8 cellular contexts compared by ENCODE assay signal in the genomic region with DNA sequence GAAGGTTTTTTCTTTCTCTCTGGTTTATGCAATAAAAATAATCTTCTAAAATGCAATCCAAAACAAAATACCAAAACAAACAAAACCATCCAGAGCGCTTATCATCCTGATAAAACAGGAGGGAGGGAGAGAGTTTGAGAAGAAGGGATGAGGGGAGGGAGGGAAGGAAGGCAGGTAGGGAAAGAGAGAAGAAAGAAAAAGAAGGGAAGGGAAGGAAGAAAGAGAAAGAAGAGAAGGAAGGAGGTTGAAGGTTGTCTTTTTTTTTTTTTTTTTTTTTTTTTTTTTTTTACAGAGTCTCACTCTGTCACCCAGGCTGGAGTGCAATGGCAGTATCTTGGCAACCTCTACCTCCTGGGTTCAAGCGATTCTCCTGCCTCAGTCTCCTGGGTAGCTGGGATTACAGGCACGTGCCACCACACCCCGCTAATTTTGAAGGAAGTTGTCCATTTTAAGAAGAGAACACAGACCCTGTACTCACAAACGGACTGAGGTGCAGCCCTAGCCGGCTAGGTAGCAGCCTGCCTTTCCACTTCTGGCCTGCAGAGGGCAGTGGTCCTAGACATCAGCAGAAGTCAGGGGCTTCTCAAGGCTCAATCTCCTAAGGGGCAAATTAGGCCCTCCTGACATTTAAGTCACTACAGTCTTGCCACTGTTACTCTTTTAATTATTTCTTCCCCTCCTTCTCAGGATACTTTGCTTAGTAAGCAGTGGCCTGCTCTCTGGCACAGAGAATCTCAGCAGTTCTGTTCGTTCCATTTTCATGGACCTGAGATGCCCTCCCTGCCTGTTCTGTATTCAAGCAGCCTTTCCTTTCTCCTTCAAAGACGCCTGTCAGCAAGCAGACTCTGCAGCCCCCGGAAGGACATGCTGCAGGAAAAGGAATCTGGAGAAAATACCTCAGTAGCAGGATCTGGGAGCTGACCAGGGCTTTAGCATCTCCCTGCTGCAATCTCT.
DNase-seq lines count a peak whose midpoint lies in the region; ATAC-seq and TF ChIP-seq lines count a peak whose summit lies in the region.

No MANE protein-coding gene starts in this region.

- DNase-seq in A673 (ENCODE audit: low spot score) (peak; percentile 71), NCI-H345 (lab: John Stamatoyannopoulos, UW) (peak; percentile 75), dermis microvascular lymphatic vessel endothelial cell (ENCODE audit: low read depth in 2 of 2) (peak; percentile 32 to 74), lung (ENCODE audit: low spot score) (peak; percentile 68)
- peak; percentile 91 for DNase-seq in activated CD4-positive, alpha-beta T cell treated with anti-CD3 and anti-CD28 coated beads, Interleukin-2, amount 10 ng/mL, durations not matched to agents 24 days and 14 days
- peak; percentile 17 for DNase-seq in stimulated activated CD8-positive, alpha-beta memory T cell treated with anti-CD3 and anti-CD28 coated beads, Interleukin-15, amount 100 ng/mL, for 24 hours (ENCODE audit: low read depth)

- CTCF ChIA-PET in A673 (lab: Charles Lee), result no interaction called here

- 24 to 27% methylated on average over 9 of the region's 9 CpGs for WGBS in lung, 2 donors

- H3K27ac ChIP-seq in A673 (ENCODE audit: low read depth, low read length, poor library complexity, severe bottlenecking) (no peak overlapping the region), lung (ENCODE audit: low read depth in 1 of 2, low read length in 1 of 2) (no peak overlapping the region)

- H3K36me3 ChIP-seq in A673 (ENCODE audit: insufficient read depth, low read length, poor library complexity, severe bottlenecking), result no peaks in the 10 kb centered on the region
- no peaks in the 10 kb centered on the region for H3K36me3 ChIP-seq in lung (ENCODE audit: control insufficient read depth in 2 of 2, insufficient read depth in 2 of 2, low read length in 2 of 2)

- peaks cover 4% of the 10 kb centered on the region for H3K4me1 Mint-ChIP-seq in activated CD4-positive, alpha-beta T cell treated with anti-CD3 and anti-CD28 coated beads, Interleukin-2, amount 10 ng/mL, durations not matched to agents 24 days and 14 days

- TF ChIP-seq CTCF in A673 (conservative IDR thresholded peaks at IDR 0.05; ENCODE audit: low read depth, low read length), result peak; percentile 88
- TF ChIP-seq CTCF in lung (IDR thresholded peaks at IDR 0.05; ENCODE audit: control extremely low read depth, extremely low read depth), result peak; percentile 55

- no peak overlapping the region for H3K27ac Mint-ChIP-seq in activated CD4-positive, alpha-beta T cell treated with anti-CD3 and anti-CD28 coated beads, Interleukin-2, amount 10 ng/mL, durations not matched to agents 24 days and 14 days

- H3K4me1 ChIP-seq in A673 (ENCODE audit: insufficient read depth, low read length, poor library complexity, severe bottlenecking) (no peaks in the 10 kb centered on the region), lung (ENCODE audit: control insufficient read depth in 2 of 2, insufficient read depth in 2 of 2, low read length in 2 of 2) (no peaks in the 10 kb centered on the region)

- peaks cover 35% of the 10 kb centered on the region for H3K27me3 Mint-ChIP-seq in activated CD4-positive, alpha-beta T cell treated with anti-CD3 and anti-CD28 coated beads, Interleukin-2, amount 10 ng/mL, durations not matched to agents 24 days and 14 days

- H3K4me3 Mint-ChIP-seq in activated CD4-positive, alpha-beta T cell treated with anti-CD3 and anti-CD28 coated beads, Interleukin-2, amount 10 ng/mL, durations not matched to agents 24 days and 14 days, result no peak overlapping the region

- H3K27me3 ChIP-seq in A673 (replicated peaks; ENCODE audit: insufficient read depth, low read depth, low read length, poor library complexity) (peaks cover 3% of the 10 kb centered on the region), lung (ENCODE audit: control insufficient read depth, insufficient read depth) (peaks cover 2% of the 10 kb centered on the region)

- peak; percentile 63 for ATAC-seq in GM18517 (IDR thresholded peaks at IDR 0.05; ENCODE audit: unreplicated experiment)
- peak; percentile 94 for ATAC-seq in HG03095 (IDR thresholded peaks at IDR 0.05; ENCODE audit: unreplicated experiment)
- ATAC-seq in lung (ENCODE audit: insufficient read depth, low FRiP score), result peak; percentile 90

- POLR2A ChIA-PET in A673 (lab: Charles Lee; ENCODE audit: low non-redundant PET), result no interaction called here

- H3K36me3 Mint-ChIP-seq in activated CD4-positive, alpha-beta T cell treated with anti-CD3 and anti-CD28 coated beads, Interleukin-2, amount 10 ng/mL, durations not matched to agents 24 days and 14 days (ENCODE audit: low read depth), result no peaks in the 10 kb centered on the region

- no peak overlapping the region for H3K4me3 ChIP-seq in A673 (ENCODE audit: low read depth, low read length, poor library complexity, severe bottlenecking)
- no peak overlapping the region for H3K4me3 ChIP-seq in lung

- H3K9me3 Mint-ChIP-seq in activated CD4-positive, alpha-beta T cell treated with anti-CD3 and anti-CD28 coated beads, Interleukin-2, amount 10 ng/mL, durations not matched to agents 24 days and 14 days, result no peaks in the 10 kb centered on the region

- intact Hi-C loops in A673 (cut with micrococcal nuclease; ENCODE audit: unreplicated experiment), result loop anchor here (5.0 to 10.0 kb wide), 4 partner anchors 78 to 278 kb away; partner anchors contain the start of gene EPB41L4B
- intact Hi-C loops in activated CD4-positive, alpha-beta T cell treated with anti-CD3 and anti-CD28 coated beads, Interleukin-2, amount 10 ng/mL, durations not matched to agents 24 days and 14 days (cut with micrococcal nuclease), result loop anchor here (1.0 to 2.0 kb wide), 4 partner anchors 77 to 276 kb away; partner anchors contain the start of gene EPB41L4B

- BruUV-seq in A673 (replicated peaks; lab: Mats Ljungman, UMichigan), result no TSS peak

- H3K9me3 ChIP-seq in A673 (ENCODE audit: low read depth, low read length, poor library complexity, severe bottlenecking), result no peaks in the 10 kb centered on the region
- H3K9me3 ChIP-seq in lung (ENCODE audit: control insufficient read depth in 2 of 2, insufficient read depth in 1 of 2, low read length in 1 of 2), result peaks cover 0 to 2% of the 10 kb centered on the region in 2 donors

Comparison
In these comparisons a context has a peak if more than half of its experiments do, and no peak if none do; other contexts are left out.
1. DNase-seq: peak in every context shown above with its lines; median percentile 91 in activated CD4-positive, alpha-beta T cell treated with anti-CD3 and anti-CD28 coated beads, Interleukin-2, amount 10 ng/mL, durations not matched to agents 24 days and 14 days; 75 in NCI-H345; 71 in A673; 68 in lung; 53 in dermis microvascular lymphatic vessel endothelial cell; 17 in stimulated activated CD8-positive, alpha-beta memory T cell treated with anti-CD3 and anti-CD28 coated beads, Interleukin-15, amount 100 ng/mL, for 24 hours.